In genomic region chr11:130760515-130761125, GRCh38 we compare ENCODE assay signal across 21 cellular contexts.
DNase-seq lines count a peak whose midpoint lies in the region; ATAC-seq, FAIRE-seq and TF ChIP-seq lines count a peak whose summit lies in the region.
"Had no signal": no experiment of that assay in that cellular context is flagged by ENCODE, and none has a peak within 500 bp of the region (broad histone marks: within the 10 kb centered on the region; RNA-seq: fewer than 3 reads in every experiment).

No MANE protein-coding gene starts in this region.

- H4K20me1 ChIP-seq in BLaER1 treated with 17β-estradiol and CSF1 and Interleukin-3, amounts not matched to agents 10 nM and 100 nM, result no peaks in the 10 kb centered on the region

- no peak overlapping the region for H3K4me3 ChIP-seq in BLaER1 treated with 17β-estradiol and CSF1 and Interleukin-3, amounts not matched to agents 10 nM and 100 nM
- H3K4me3 ChIP-seq in HUES6 (ENCODE audit: low read depth, low read length) (peak overlapping the region; percentile 2; the same call in 1 of the 2 replicates), suprapubic skin (no peak overlapping the region)
- H3K4me3 ChIP-seq: HAP-1, K562 had no signal

- TF ChIP-seq POLR2A in GM12891 (IDR thresholded peaks at IDR 0.05; ENCODE audit: low read depth, low read length) (no peak), suprapubic skin (IDR thresholded peaks at IDR 0.05) (no peak)

- TF ChIP-seq CTCF in neural crest cell (conservative IDR thresholded peaks at IDR 0.05), result no peak
- no peak for TF ChIP-seq CTCF in suprapubic skin (IDR thresholded peaks at IDR 0.05)

- H3K4me1 Mint-ChIP-seq in neural crest cell, result peaks cover 31% of the 10 kb centered on the region
- H3K4me1 Mint-ChIP-seq: B cell; CD4-positive, alpha-beta memory T cell had no signal

- ATAC-seq in GM19035 (IDR thresholded peaks at IDR 0.05; ENCODE audit: unreplicated experiment), result no peak
- ATAC-seq: K562, Right ventricle myocardium inferior had no signal

- H3K9ac ChIP-seq in BLaER1 treated with 17β-estradiol and CSF1 and Interleukin-3, amounts not matched to agents 10 nM and 100 nM, result no peak overlapping the region
- H3K9ac ChIP-seq in HUES6 (ENCODE audit: low read length), result peak overlapping the region; percentile 78

- no peak for TF ChIP-seq EP300 in suprapubic skin (IDR thresholded peaks at IDR 0.05)

- DNase-seq in iPS DF 4.7 (ENCODE audit: extremely low read depth, low spot score), result peak; percentile 56
- DNase-seq in neural crest cell (ENCODE audit: low read depth, low spot score), result no peak
- DNase-seq in mucosa of gallbladder (ENCODE audit: low spot score), result no peak
- no peak for DNase-seq in GM12891 (ENCODE audit: insufficient read length, low spot score)
- DNase-seq in suprapubic skin (ENCODE audit: low spot score in 2 of 2), result no peak
- DNase-seq: Calu3; CD4-positive, alpha-beta memory T cell; NCI-H1105; NCI-H1694; NCI-H2081 treated with DMSO at 0.1 percent for 48 hours; NCI-H510A; NCI-H748 treated with DMSO at 0.1 percent for 48 hours; NK-92 treated with Interleukin-12 subunit alpha and Interleukin-12 subunit beta, amount 100 ng/mL, for 24 hours had no signal

- peaks cover 4% of the 10 kb centered on the region for H3K9me3 Mint-ChIP-seq in neural crest cell

- no peak overlapping the region for H3K4me3 Mint-ChIP-seq in neural crest cell
- H3K4me3 Mint-ChIP-seq: B cell; CD4-positive, alpha-beta memory T cell had no signal

- peak overlapping the region in 7 of 11 experiments; percentile 42 to 68 (median 59); a peak in 13 of 22 replicates for H3K4me2 ChIP-seq in BLaER1 treated with 17β-estradiol and CSF1 and Interleukin-3, amounts not matched to agents 10 nM and 100 nM

- no peaks in the 10 kb centered on the region for H3K36me3 Mint-ChIP-seq in neural crest cell (ENCODE audit: low read depth)
- H3K36me3 Mint-ChIP-seq: CD4-positive, alpha-beta memory T cell had no signal

- no peaks in the 10 kb centered on the region for H3K9me3 ChIP-seq in BLaER1 treated with 17β-estradiol and CSF1 and Interleukin-3, amounts not matched to agents 10 nM and 100 nM (replicated peaks in 1 of 11)
- H3K9me3 ChIP-seq in HUES6 (ENCODE audit: control insufficient read depth, insufficient read depth, low read depth, low read length), result no peaks in the 10 kb centered on the region
- H3K9me3 ChIP-seq in suprapubic skin, result no peaks in the 10 kb centered on the region
- H3K9me3 ChIP-seq: HAP-1 had no signal

- 64% methylated on average over 6 of the region's 6 CpGs for WGBS in suprapubic skin

- H3K27me3 Mint-ChIP-seq in neural crest cell (ENCODE audit: low read depth), result no peaks in the 10 kb centered on the region

- peak overlapping the region; percentile 29 for H3K27ac Mint-ChIP-seq in neural crest cell (ENCODE audit: unreplicated experiment)
- H3K27ac Mint-ChIP-seq: B cell; CD4-positive, alpha-beta memory T cell had no signal

- no peak overlapping the region for H3K27ac ChIP-seq in BLaER1 treated with 17β-estradiol and CSF1 and Interleukin-3, amounts not matched to agents 10 nM and 100 nM
- H3K27ac ChIP-seq in HUES6 (ENCODE audit: low read depth, low read length) (peak overlapping the region; percentile 81; the same call in 1 of the 2 replicates), suprapubic skin (no peak overlapping the region)

- peaks cover 0 to 37% (median 28%) of the 10 kb centered on the region in 10 experiments; a peak in 15 of 20 replicates for H3K4me1 ChIP-seq in BLaER1 treated with 17β-estradiol and CSF1 and Interleukin-3, amounts not matched to agents 10 nM and 100 nM
- H3K4me1 ChIP-seq in HUES6 (ENCODE audit: control insufficient read depth, insufficient read depth, low read length) (peaks cover 43% of the 10 kb centered on the region), suprapubic skin (peaks cover 9% of the 10 kb centered on the region)
- H3K4me1 ChIP-seq: HAP-1 had no signal

- H3K36me3 ChIP-seq in BLaER1 treated with 17β-estradiol and CSF1 and Interleukin-3, amounts not matched to agents 10 nM and 100 nM, result no peaks in the 10 kb centered on the region
- H3K36me3 ChIP-seq in HUES6 (ENCODE audit: control insufficient read depth, insufficient read depth, low read length) (no peaks in the 10 kb centered on the region), suprapubic skin (no peaks in the 10 kb centered on the region)
- H3K36me3 ChIP-seq: HAP-1 had no signal

- FAIRE-seq in GM12891 (lab: Jason Lieb, UNC), result no peak
- FAIRE-seq: K562, RCC 7860 had no signal

- H3K27me3 ChIP-seq in BLaER1 treated with 17β-estradiol and CSF1 and Interleukin-3, amounts not matched to agents 10 nM and 100 nM, result no peaks in the 10 kb centered on the region
- H3K27me3 ChIP-seq in HUES6 (ENCODE audit: control insufficient read depth, insufficient read depth, low read length) (no peaks in the 10 kb centered on the region), suprapubic skin (no peaks in the 10 kb centered on the region)

TF ChIP-seq in GM12891, 5 proteins besides CTCF, POLR2A, EP300 and RAD21:
- TF ChIP-seq POLR2AphosphoS5 (IDR thresholded peaks at IDR 0.05; ENCODE audit: low read depth, low read length) (no peak), POU2F2 (IDR thresholded peaks at IDR 0.05; ENCODE audit: low read depth, low read length) (no peak), TAF1 (IDR thresholded peaks at IDR 0.05; ENCODE audit: low read depth, low read length) (no peak), PAX5 (IDR thresholded peaks at IDR 0.05; ENCODE audit: insufficient read depth, low read length, severe bottlenecking) (no peak), SPI1 (IDR thresholded peaks at IDR 0.05; ENCODE audit: low read depth, low read length) (no peak)
